ENCODE assay signal across 18 cellular contexts in the genomic region with DNA sequence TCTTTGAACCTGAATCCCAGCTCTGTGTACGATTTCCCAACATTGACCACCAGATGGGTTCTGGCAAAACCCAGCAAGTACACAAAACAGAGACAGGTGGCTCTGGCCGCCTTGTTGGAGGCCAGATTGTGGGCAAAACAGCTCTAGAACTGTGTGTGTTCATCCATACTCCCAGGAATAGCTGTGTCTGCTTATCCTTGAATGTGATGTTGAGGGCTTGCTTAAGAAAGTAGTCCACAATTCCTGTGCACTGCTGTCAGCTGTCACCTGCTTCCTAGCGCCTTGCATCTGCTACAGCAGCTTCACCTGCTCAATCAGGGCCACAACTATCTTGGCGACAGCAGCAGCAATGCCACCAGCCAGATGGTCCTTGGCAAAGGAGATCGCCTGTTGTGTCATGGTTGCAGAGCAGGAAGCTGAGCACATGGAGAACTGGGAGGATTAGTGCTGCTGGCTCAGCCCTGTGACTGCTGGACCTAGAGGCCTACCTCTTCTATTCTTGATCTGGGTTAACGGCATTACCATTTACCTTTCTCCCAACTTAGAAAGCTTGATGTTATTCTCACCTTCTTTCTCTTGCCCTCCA. TPM values are rescaled to one million over a fixed set of nuclear protein-coding genes. Genes with fewer than 3 reads are reported as not detected.
A peak's percentile ranks its signal among the peaks of the same experiment; 100 is the strongest.
DNase-seq lines count a peak whose midpoint lies in the region; ATAC-seq, FAIRE-seq and TF ChIP-seq lines count a peak whose summit lies in the region.
"Had no signal": no experiment of that assay in that cellular context is flagged by ENCODE, and none has a peak within 500 bp of the region (broad histone marks: within the 10 kb centered on the region; RNA-seq: fewer than 3 reads in every experiment).

No MANE protein-coding gene starts in this region.

- no peak for TF ChIP-seq CTCF in GM12878 (IDR thresholded peaks at IDR 0.05 in 2 of 3, conservative IDR thresholded peaks at IDR 0.05 in 1 of 3; ENCODE audit: control insufficient read depth in 2 of 3, extremely low read depth in 1 of 3, insufficient read depth in 1 of 3, low read depth in 3 of 3, low read length in 3 of 3)

- TF ChIP-seq RAD21 in GM12878 (IDR thresholded peaks at IDR 0.05; ENCODE audit: insufficient read depth, low read depth, low read length) = no peak

- H3K9ac ChIP-seq in GM12878 (ENCODE audit: control insufficient read depth, insufficient read depth, low read length) = no peak overlapping the region
- H3K9ac ChIP-seq: GM23248 had no signal

- DNase-seq in Ammon's horn (ENCODE audit: low spot score) (peak; percentile 17), DMS 273 treated with DMSO at 0.1 percent for 48 hours (lab: John Stamatoyannopoulos, UW) (peak; percentile 48), GM12878 (ENCODE audit: low read depth, low spot score) (no peak), myocyte (ENCODE audit: low read depth) (peak; percentile 94)
- no peak for DNase-seq in activated T-cell treated with anti-CD3 and anti-CD28 coated beads, Interleukin-2, amount 50 U/mL, for 72 hours
- DNase-seq: CD8-positive, alpha-beta T cell; GM23248; KBM-7; NCI-H1048; NCI-H146; NCI-H748 treated with DMSO at 0.1 percent for 48 hours; SIG-M5 had no signal

- no peak for FAIRE-seq in GM12878 (lab: Jason Lieb, UNC)
- FAIRE-seq: D721Med, GM18507, RCC 7860 had no signal

- no peak for ATAC-seq in GM12878
- ATAC-seq in HG03460 (IDR thresholded peaks at IDR 0.05; ENCODE audit: unreplicated experiment) = no peak
- no peak for ATAC-seq in GM21390 (IDR thresholded peaks at IDR 0.05; ENCODE audit: unreplicated experiment)
- no peak for ATAC-seq in activated T-cell treated with anti-CD3 and anti-CD28 coated beads, Interleukin-2, amount 50 U/mL, for 72 hours (replicated peaks in 1 of 2)
- ATAC-seq: CD8-positive, alpha-beta T cell had no signal

- SMC1A ChIA-PET in GM12878 (lab: Charles Lee; ENCODE audit: uncharacterized antibody, unreplicated experiment) = interaction anchor here (0.7 to 2.1 kb wide), 3 partner anchors 99 to 221 kb away, joined by 3 to 5 read pairs (median 3); no protein-coding TSS in a partner anchor

- H3K4me2 ChIP-seq in GM12878 (ENCODE audit: control insufficient read depth, insufficient read depth) = no peak overlapping the region

- H3K27me3 ChIP-seq in GM12878 (replicated peaks in 1 of 2; ENCODE audit: control insufficient read depth in 2 of 2, insufficient read depth in 2 of 2, low read length in 1 of 2) = no peaks in the 10 kb centered on the region

- peaks cover 0 to 2% of the 10 kb centered on the region in 2 donors for H3K9me3 Mint-ChIP-seq in activated T-cell treated with anti-CD3 and anti-CD28 coated beads, Interleukin-2, amount 50 U/mL, for 72 hours
- H3K9me3 Mint-ChIP-seq: CD8-positive, alpha-beta T cell had no signal

- peaks cover 13% of the 10 kb centered on the region for H3K79me2 ChIP-seq in GM12878 (ENCODE audit: control insufficient read depth, insufficient read depth, low read length)

- POLR2A ChIA-PET in GM12878 (lab: Charles Lee) = no interaction called here

- H3K4me1 ChIP-seq in GM12878 (ENCODE audit: control insufficient read depth, insufficient read depth, low read length) = peaks cover 4% of the 10 kb centered on the region; the same call in 1 of the 2 replicates

- H3K27ac Mint-ChIP-seq in activated T-cell treated with anti-CD3 and anti-CD28 coated beads, Interleukin-2, amount 50 U/mL, for 72 hours = no peak overlapping the region
- H3K27ac Mint-ChIP-seq: CD8-positive, alpha-beta T cell had no signal

- H3K4me3 Mint-ChIP-seq in activated T-cell treated with anti-CD3 and anti-CD28 coated beads, Interleukin-2, amount 50 U/mL, for 72 hours = no peak overlapping the region
- H3K4me3 Mint-ChIP-seq: CD8-positive, alpha-beta T cell had no signal

- H3K9me3 ChIP-seq in GM12878 (replicated peaks; ENCODE audit: control insufficient read depth, insufficient read depth, low read length) = no peaks in the 10 kb centered on the region

- H4K20me1 ChIP-seq in GM12878 (ENCODE audit: control insufficient read depth, insufficient read depth) = no peaks in the 10 kb centered on the region

- 61% methylated on average over 6 of the region's 6 CpGs for WGBS in GM12878 (ENCODE audit: insufficient coverage, insufficient replicate concordance, low lambda C conversion rate, missing lambda C conversion rate)

- H3K4me1 Mint-ChIP-seq in activated T-cell treated with anti-CD3 and anti-CD28 coated beads, Interleukin-2, amount 50 U/mL, for 72 hours (ENCODE audit: low read depth) = peaks cover 18% of the 10 kb centered on the region

- no peak for TF ChIP-seq POLR2A in GM12878 (IDR thresholded peaks at IDR 0.05; ENCODE audit: low read depth, low read length)

- H3K27ac ChIP-seq in GM12878 (ENCODE audit: control insufficient read depth, insufficient read depth) = no peak overlapping the region
- H3K27ac ChIP-seq: GM23248, HL-60 had no signal

- in situ Hi-C loops in GM12878 (cut with MboI) = no loop called here

- BruUV-seq in GM12878 (replicated peaks; lab: Mats Ljungman, UMichigan) = no TSS peak

- H3K27me3 Mint-ChIP-seq in activated T-cell treated with anti-CD3 and anti-CD28 coated beads, Interleukin-2, amount 50 U/mL, for 72 hours (ENCODE audit: low read depth) = peaks cover 8% of the 10 kb centered on the region

- peaks cover 0 to 2% of the 10 kb centered on the region in 2 donors for H3K36me3 Mint-ChIP-seq in activated T-cell treated with anti-CD3 and anti-CD28 coated beads, Interleukin-2, amount 50 U/mL, for 72 hours (ENCODE audit: insufficient read depth in 2 of 2)

- CTCF ChIA-PET in GM12878 (lab: Yijun Ruan, JAX) = interaction anchor here (0.9 to 1.9 kb wide), 4 partner anchors 21 to 144 kb away, joined by 3 to 6 read pairs (median 4); no protein-coding TSS in a partner anchor

- peak overlapping the region; percentile 7; the same call in 1 of the 2 replicates for H2AFZ ChIP-seq in GM12878 (ENCODE audit: control insufficient read depth, low read depth, low read length)
- H2AFZ ChIP-seq: GM23248 had no signal

- no peak for TF ChIP-seq EP300 in GM12878 (IDR thresholded peaks at IDR 0.05; ENCODE audit: borderline replicate concordance in 1 of 2, control insufficient read depth in 1 of 2, low read depth in 2 of 2, low read length in 2 of 2)

- RAD21 ChIA-PET in GM12878 (lab: Charles Lee; ENCODE audit: unreplicated experiment) = no interaction called here

- no peak overlapping the region for H3K4me3 ChIP-seq in GM12878
- H3K4me3 ChIP-seq: GM23248 had no signal

- no peaks in the 10 kb centered on the region for H3K36me3 ChIP-seq in GM12878 (ENCODE audit: control insufficient read depth in 2 of 2, insufficient read depth in 2 of 2, low read length in 1 of 2)

- intact Hi-C loops in GM12878 (cut with micrococcal nuclease; ENCODE audit: unreplicated experiment) = no loop called here

TF ChIP-seq in GM12878, 131 proteins besides CTCF, POLR2A, EP300 and RAD21 (continues in another document):
- TF ChIP-seq POU2F2 (IDR thresholded peaks at IDR 0.05; ENCODE audit: borderline replicate concordance, low read depth, low read length) (no peak), FOS (IDR thresholded peaks at IDR 0.05; ENCODE audit: borderline replicate concordance, extremely low read depth, insufficient read length) (no peak), NKRF (conservative IDR thresholded peaks at IDR 0.05) (no peak), WRNIP1 (IDR thresholded peaks at IDR 0.05; ENCODE audit: borderline replicate concordance, low read depth, low read length) (no peak), SIX5 (IDR thresholded peaks at IDR 0.05; ENCODE audit: low read depth, low read length, severe bottlenecking) (no peak), STAT3 (IDR thresholded peaks at IDR 0.05; ENCODE audit: low read depth, low read length) (no peak), HDAC2 (IDR thresholded peaks at IDR 0.05) (no peak), ZNF207 (IDR thresholded peaks at IDR 0.05; ENCODE audit: borderline replicate concordance) (no peak), PML (IDR thresholded peaks at IDR 0.05; ENCODE audit: low read length) (no peak), ZZZ3 (IDR thresholded peaks at IDR 0.05; ENCODE audit: control insufficient read depth, insufficient read length, low read depth) (no peak), YBX1 (IDR thresholded peaks at IDR 0.05) (no peak), NFXL1 (IDR thresholded peaks at IDR 0.05; ENCODE audit: borderline replicate concordance) (no peak)

RNA-seq across cellular contexts. Expression of gene SMAP1, which starts 3.7 kb away (rescaled TPM):
- total RNA-seq in GM12878 (2013; cell fraction: nucleolus; rRNA removed) = 22.9 and 25.6 TPM in 2 replicates
- total RNA-seq in GM12878 (2014; rRNA removed) (18.6 and 19.5 TPM in 2 replicates), GM12878 (2014; rRNA removed; fragmentation: Illumina TruSeq; extraction: Trizol) (25.9 and 26.2 TPM in 2 replicates), GM12878 (2021) (23.2 and 24.6 TPM in 2 replicates), myocyte (24.8 and 30.7 TPM in 2 replicates)
- 14.0 TPM for polyA plus RNA-seq in GM12878 (2011; ENCODE audit: low read depth)
- polyA plus RNA-seq in GM12878 (2011; rRNA removed) (30.1 and 32.4 TPM in 2 replicates), GM12878 (2014; fragmentation: Illumina TruSeq; extraction: Trizol) (33.9 and 39.6 TPM in 2 replicates), GM12878 (2014; fragmentation: Nextera tagmentation; extraction: Ambion mirVana) (10 to 100 TPM; 13.7 to 15.1 TPM), GM12878 (2014; rRNA removed) (20.9 and 21.3 TPM in 2 replicates), GM12878 (2016; fragmentation: Nextera tagmentation; extraction: Ambion mirVana) (10 to 100 TPM; 26.0 to 26.8 TPM)
- polyA plus RNA-seq in GM12878 (2011; cell fraction: cytosol; rRNA removed) = 23.0 and 24.5 TPM in 2 replicates
- polyA plus RNA-seq in GM12878 (2011; cell fraction: nucleus; rRNA removed) = 20.8 and 21.1 TPM in 2 replicates
- polyA plus RNA-seq in GM12878 (2012) = 18.1 and 23.7 TPM in 2 replicates
- 32.8 and 35.4 TPM in 2 replicates for polyA minus RNA-seq in GM12878 (2011; rRNA and poly(A)+ RNA removed)
- polyA minus RNA-seq in GM12878 (2011; cell fraction: cytosol; rRNA and poly(A)+ RNA removed) = 12.7 and 12.8 TPM in 2 replicates
- 12.5 and 23.1 TPM in 2 replicates for polyA minus RNA-seq in GM12878 (2011; cell fraction: nucleus; rRNA and poly(A)+ RNA removed)
- polyA plus RNA-seq in myocyte (2012) = 15.3 TPM
- total RNA-seq in activated T-cell treated with anti-CD3 and anti-CD28 coated beads, Interleukin-2, amount 50 U/mL, for 72 hours = 10 to 100 TPM; 28.9 to 30.9 TPM

Comparison
In these comparisons a context has a peak if more than half of its experiments do, and no peak if none do; other contexts are left out.
1. DNase-seq: peak in Ammon's horn (single experiment), DMS 273 treated with DMSO at 0.1 percent for 48 hours (single experiment) and myocyte (single experiment); none in GM12878 (single experiment) and activated T-cell treated with anti-CD3 and anti-CD28 coated beads, Interleukin-2, amount 50 U/mL, for 72 hours (0 of 2).